23 cellular contexts compared by ENCODE assay signal in genomic region chr3:188959013-188959412, GRCh38.
A peak's percentile ranks its signal among the peaks of the same experiment; 100 is the strongest.
DNase-seq lines count a peak whose midpoint lies in the region; ATAC-seq and TF ChIP-seq lines count a peak whose summit lies in the region.
"Had no signal": no experiment of that assay in that cellular context is flagged by ENCODE, and none has a peak within 500 bp of the region (broad histone marks: within the 10 kb centered on the region; RNA-seq: fewer than 3 reads in every experiment).

No MANE protein-coding gene starts in this region.

- no peaks in the 10 kb centered on the region for H3K9me3 Mint-ChIP-seq in stimulated activated naive CD8-positive, alpha-beta T cell treated with anti-CD3 and anti-CD28 coated beads, Interleukin-15, amount 100 ng/mL, for 72 hours
- H3K9me3 Mint-ChIP-seq: CD14-positive monocyte; CD4-positive, alpha-beta T cell; CD8-positive, alpha-beta memory T cell; GM23338; H9 had no signal

- no peak overlapping the region for H3K4me3 ChIP-seq in left lung
- no peak overlapping the region for H3K4me3 ChIP-seq in SJCRH30
- H3K4me3 ChIP-seq: A549; BLaER1 treated with 17β-estradiol and CSF1 and Interleukin-3, amounts not matched to agents 10 nM and 100 nM; GM23338 had no signal

- no peaks in the 10 kb centered on the region for H3K9me3 ChIP-seq in left lung
- no peaks in the 10 kb centered on the region for H3K9me3 ChIP-seq in SJCRH30 (replicated peaks)
- H3K9me3 ChIP-seq: A549; BE2C; BLaER1 treated with 17β-estradiol and CSF1 and Interleukin-3, amounts not matched to agents 10 nM and 100 nM had no signal

- peaks cover 45% of the 10 kb centered on the region for H3K4me1 Mint-ChIP-seq in stimulated activated naive CD8-positive, alpha-beta T cell treated with anti-CD3 and anti-CD28 coated beads, Interleukin-15, amount 100 ng/mL, for 72 hours

- no peak overlapping the region for H3K4me3 Mint-ChIP-seq in stimulated activated naive CD8-positive, alpha-beta T cell treated with anti-CD3 and anti-CD28 coated beads, Interleukin-15, amount 100 ng/mL, for 72 hours
- H3K4me3 Mint-ChIP-seq: CD14-positive monocyte; CD4-positive, alpha-beta T cell; CD8-positive, alpha-beta memory T cell; GM23338; H9 had no signal

- intact Hi-C loops in left lung (cut with DNase I): loop anchor here in 1 of 2 donors (10.0 kb wide), 1 partner anchor 1214 kb away; the partner anchor contains the start of gene BCL6

- H3K4me1 ChIP-seq in left lung (peaks cover 0 to 24% of the 10 kb centered on the region in 2 donors), SJCRH30 (no peaks in the 10 kb centered on the region)
- H3K4me1 ChIP-seq: BE2C had no signal

- no peak overlapping the region for H3K27ac Mint-ChIP-seq in stimulated activated naive CD8-positive, alpha-beta T cell treated with anti-CD3 and anti-CD28 coated beads, Interleukin-15, amount 100 ng/mL, for 72 hours
- H3K27ac Mint-ChIP-seq: CD4-positive, alpha-beta T cell; CD8-positive, alpha-beta memory T cell; GM23338; H9 had no signal

- no peak for TF ChIP-seq CTCF in left lung (IDR thresholded peaks at IDR 0.05)

- H3K27ac ChIP-seq in left lung: no peak overlapping the region
- H3K27ac ChIP-seq in SJCRH30: no peak overlapping the region
- H3K27ac ChIP-seq: A549; BLaER1 treated with 17β-estradiol and CSF1 and Interleukin-3, amounts not matched to agents 10 nM and 100 nM had no signal

- peak; percentile 71 for ATAC-seq in stimulated activated naive CD8-positive, alpha-beta T cell treated with anti-CD3 and anti-CD28 coated beads, Interleukin-15, amount 100 ng/mL, for 72 hours
- ATAC-seq in stimulated activated naive CD8-positive, alpha-beta T cell treated with anti-CD3 and anti-CD28 coated beads, Interleukin-15, Interleukin-2, amounts not matched to agents 100 U/mL and 50 U/mL, for 24 hours: no peak
- peak; percentile 17 for ATAC-seq in left lung
- ATAC-seq: A549, GM23338, HCT116 had no signal

- H3K36me3 ChIP-seq in left lung: no peaks in the 10 kb centered on the region
- no peaks in the 10 kb centered on the region for H3K36me3 ChIP-seq in SJCRH30
- H3K36me3 ChIP-seq: BE2C; BLaER1 treated with 17β-estradiol and CSF1 and Interleukin-3, amounts not matched to agents 10 nM and 100 nM had no signal

- no peaks in the 10 kb centered on the region for H3K27me3 ChIP-seq in left lung
- H3K27me3 ChIP-seq in SJCRH30: no peaks in the 10 kb centered on the region
- H3K27me3 ChIP-seq: BE2C; BLaER1 treated with 17β-estradiol and CSF1 and Interleukin-3, amounts not matched to agents 10 nM and 100 nM had no signal

- no peak for DNase-seq in stimulated activated naive CD8-positive, alpha-beta T cell treated with anti-CD3 and anti-CD28 coated beads, Interleukin-15, amount 100 ng/mL, for 72 hours
- no peak for DNase-seq in stimulated activated naive CD8-positive, alpha-beta T cell treated with anti-CD3 and anti-CD28 coated beads, Interleukin-15, Interleukin-2, amounts not matched to agents 100 U/mL and 50 U/mL, for 24 hours
- DNase-seq in left lung: no peak
- peak; percentile 59 for DNase-seq in renal cortical epithelial cell (ENCODE audit: low read depth)
- DNase-seq in SJCRH30: no peak
- DNase-seq in NCI-H2196 treated with DMSO at 0.1 percent for 48 hours (lab: John Stamatoyannopoulos, UW; ENCODE audit: unreplicated experiment): no peak
- DNase-seq in NCI-H1105 treated with DMSO at 0.1 percent for 48 hours (lab: John Stamatoyannopoulos, UW): no peak
- DNase-seq: 8988T; ACHN; AML-193; BE2C; CD4-positive, alpha-beta T cell; CD8-positive, alpha-beta memory T cell; DMS 273 treated with DMSO at 0.1 percent for 48 hours; DMS53; DMS79 treated with DMSO at 0.1 percent for 48 hours; GF-D8; H9 had no signal

- peaks cover 21% of the 10 kb centered on the region for H3K27me3 Mint-ChIP-seq in stimulated activated naive CD8-positive, alpha-beta T cell treated with anti-CD3 and anti-CD28 coated beads, Interleukin-15, amount 100 ng/mL, for 72 hours
- H3K27me3 Mint-ChIP-seq: CD4-positive, alpha-beta T cell; CD8-positive, alpha-beta memory T cell had no signal
